In the genomic region with DNA sequence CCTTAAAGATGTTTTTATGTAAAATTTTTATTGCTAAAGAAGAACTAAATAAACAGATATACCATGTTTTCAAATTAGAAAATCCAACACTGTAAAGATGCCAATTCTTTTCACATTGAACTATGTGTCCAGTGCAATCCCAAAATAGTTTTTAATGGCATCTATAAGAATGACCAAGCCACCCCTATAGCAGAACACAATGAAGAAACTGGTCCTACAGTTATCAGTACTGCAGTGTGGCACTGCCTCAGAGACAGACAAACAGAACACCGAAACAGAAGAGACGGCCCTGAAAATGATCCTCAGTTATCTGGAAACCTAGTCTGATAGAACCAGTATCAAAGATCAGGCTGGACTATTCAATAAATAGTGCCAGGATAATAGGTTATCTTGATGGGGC, we compare ENCODE assay signal across 17 cellular contexts. TPM values are rescaled to one million over a fixed set of nuclear protein-coding genes. Genes with fewer than 3 reads are reported as not detected.
"Had no signal": no experiment of that assay in that cellular context is flagged by ENCODE, and none has a peak within 500 bp of the region (broad histone marks: within the 10 kb centered on the region; RNA-seq: fewer than 3 reads in every experiment).

No MANE protein-coding gene starts in this region.

- DNase-seq: activated CD4-positive, alpha-beta memory T cell treated with anti-CD3 and anti-CD28 coated beads, Interleukin-2, amount 10 ng/mL, durations not matched to agents 7 days and 5 days; activated CD4-positive, alpha-beta T cell treated with anti-CD3 and anti-CD28 coated beads for 4 hours; activated effector memory CD4-positive, alpha-beta T cell treated with Interleukin-2 at 50 U/mL for 16 hours; activated naive CD4-positive, alpha-beta T cell treated with anti-CD3 and anti-CD28 coated beads, Interleukin-2, amount 50 U/mL, for 16 hours; activated T-cell treated with anti-CD3 and anti-CD28 coated beads, Interleukin-2, amount 50 U/mL, for 4 hours; adrenal gland; central memory CD4-positive, alpha-beta T cell; effector memory CD4-positive, alpha-beta T cell; heart right ventricle; mesendoderm; nucleus accumbens; T-helper 2 cell; uterus had no signal

- H3K36me3 Mint-ChIP-seq: natural killer cell treated with Interleukin-12 subunit alpha and Interleukin-12 subunit beta and Interleukin-15 and Interleukin-18, amount 100 ng/mL, for 72 hours; stimulated activated memory B cell treated with anti-CD40 and anti-IgM and Interleukin-4, amounts not matched to agents 10 μg/mL and 1 μg/mL and 100 μg/mL, for 72 hours; WTC11 had no signal

- H3K4me3 ChIP-seq: adrenal gland, heart right ventricle, tibial nerve, uterus had no signal

- H3K27ac Mint-ChIP-seq: activated CD4-positive, alpha-beta memory T cell treated with anti-CD3 and anti-CD28 coated beads, Interleukin-2, amount 10 ng/mL, durations not matched to agents 7 days and 5 days; natural killer cell treated with Interleukin-12 subunit alpha and Interleukin-12 subunit beta and Interleukin-15 and Interleukin-18, amount 100 ng/mL, for 72 hours; stimulated activated memory B cell treated with anti-CD40 and anti-IgM and Interleukin-4, amounts not matched to agents 10 μg/mL and 1 μg/mL and 100 μg/mL, for 72 hours; WTC11 had no signal

- H3K9me3 Mint-ChIP-seq: activated CD4-positive, alpha-beta memory T cell treated with anti-CD3 and anti-CD28 coated beads, Interleukin-2, amount 10 ng/mL, durations not matched to agents 7 days and 5 days; activated T-cell treated with anti-CD3 and anti-CD28 coated beads, Interleukin-2, amount 50 U/mL, for 4 hours; natural killer cell treated with Interleukin-12 subunit alpha and Interleukin-12 subunit beta and Interleukin-15 and Interleukin-18, amount 100 ng/mL, for 72 hours; stimulated activated memory B cell treated with anti-CD40 and anti-IgM and Interleukin-4, amounts not matched to agents 10 μg/mL and 1 μg/mL and 100 μg/mL, for 72 hours; WTC11 had no signal

- ATAC-seq: activated T-cell treated with anti-CD3 and anti-CD28 coated beads, Interleukin-2, amount 50 U/mL, for 4 hours; natural killer cell treated with Interleukin-12 subunit alpha and Interleukin-12 subunit beta and Interleukin-15 and Interleukin-18, amount 100 ng/mL, for 72 hours; stimulated activated memory B cell treated with anti-CD40 and anti-IgM and Interleukin-4, amounts not matched to agents 10 μg/mL and 1 μg/mL and 100 μg/mL, for 72 hours; WTC11 had no signal

- H3K27ac ChIP-seq: adrenal gland, tibial nerve, uterus had no signal

- H3K27me3 Mint-ChIP-seq: stimulated activated memory B cell treated with anti-CD40 and anti-IgM and Interleukin-4, amounts not matched to agents 10 μg/mL and 1 μg/mL and 100 μg/mL, for 72 hours had no signal

- H3K9me3 ChIP-seq: adrenal gland, tibial nerve, uterus had no signal

- H3K4me1 Mint-ChIP-seq: activated CD4-positive, alpha-beta memory T cell treated with anti-CD3 and anti-CD28 coated beads, Interleukin-2, amount 10 ng/mL, durations not matched to agents 7 days and 5 days; stimulated activated memory B cell treated with anti-CD40 and anti-IgM and Interleukin-4, amounts not matched to agents 10 μg/mL and 1 μg/mL and 100 μg/mL, for 72 hours had no signal

- H3K4me3 Mint-ChIP-seq: activated CD4-positive, alpha-beta memory T cell treated with anti-CD3 and anti-CD28 coated beads, Interleukin-2, amount 10 ng/mL, durations not matched to agents 7 days and 5 days; activated T-cell treated with anti-CD3 and anti-CD28 coated beads, Interleukin-2, amount 50 U/mL, for 4 hours; natural killer cell treated with Interleukin-12 subunit alpha and Interleukin-12 subunit beta and Interleukin-15 and Interleukin-18, amount 100 ng/mL, for 72 hours; stimulated activated memory B cell treated with anti-CD40 and anti-IgM and Interleukin-4, amounts not matched to agents 10 μg/mL and 1 μg/mL and 100 μg/mL, for 72 hours; WTC11 had no signal

- H3K36me3 ChIP-seq: adrenal gland, heart right ventricle, tibial nerve, uterus had no signal

- H3K27me3 ChIP-seq: adrenal gland, heart right ventricle, tibial nerve, uterus had no signal

RNA-seq across cellular contexts. Expression of gene KIF13A, which starts 41.9 kb away (rescaled TPM):
- total RNA-seq: activated CD4-positive, alpha-beta memory T cell treated with anti-CD3 and anti-CD28 coated beads, Interleukin-2, amount 10 ng/mL, durations not matched to agents 7 days and 5 days had no signal
